ENCODE assay signal across 8 cellular contexts in genomic region chr17:75047398-75048098, GRCh38. TPM values are rescaled to one million over a fixed set of nuclear protein-coding genes. Genes with fewer than 3 reads are reported as not detected.
DNase-seq lines count a peak whose midpoint lies in the region; ATAC-seq and TF ChIP-seq lines count a peak whose summit lies in the region.

No MANE protein-coding gene starts in this region.

- H3K27ac ChIP-seq in HEK293 (ENCODE audit: extremely low read depth, low read depth, low read length) = peak overlapping the region; percentile 92
- peak overlapping the region; percentile 90 to 99 (median 98) for H3K27ac ChIP-seq in Peyer's patch
- H3K27ac ChIP-seq in mammary epithelial cell (ENCODE audit: insufficient read depth, low read depth, low read length) = peak overlapping the region; percentile 47
- no peak overlapping the region for H3K27ac ChIP-seq in foreskin keratinocyte

- H3K9me3 ChIP-seq in HEK293 (ENCODE audit: control insufficient read depth, insufficient read depth, low read depth, low read length) (no peaks in the 10 kb centered on the region), Peyer's patch (no peaks in the 10 kb centered on the region), mammary epithelial cell (replicated peaks; ENCODE audit: insufficient read depth, low read length) (no peaks in the 10 kb centered on the region)

- 0% methylated on average over 6 of the region's 38 CpGs for WGBS in mammary epithelial cell (ENCODE audit: low coverage, missing lambda C conversion rate)

- TF ChIP-seq CTCF in HEK293 (tag by site-specific recombination; IDR thresholded peaks at IDR 0.05) (no peak), Peyer's patch (IDR thresholded peaks at IDR 0.05) (no peak), mammary epithelial cell (conservative IDR thresholded peaks at IDR 0.05 in 1 of 2, IDR thresholded peaks at IDR 0.05 in 1 of 2; ENCODE audit: extremely low read depth in 1 of 2, insufficient read depth in 1 of 2, low read depth in 1 of 2, low read length in 2 of 2) (no peak), foreskin keratinocyte (conservative IDR thresholded peaks at IDR 0.05) (no peak)

- H3K4me1 ChIP-seq in HEK293 (ENCODE audit: control insufficient read depth, insufficient read depth, low read length) (peaks cover 8% of the 10 kb centered on the region; the same call in 1 of the 2 replicates), Peyer's patch (peaks cover 0 to 25% (median 11%) of the 10 kb centered on the region in 4 donors), mammary epithelial cell (ENCODE audit: insufficient read depth, low read length) (peaks cover 9% of the 10 kb centered on the region), foreskin keratinocyte (peaks cover 4% of the 10 kb centered on the region)

- dilution Hi-C loops in mammary epithelial cell (cut with HindIII; ENCODE audit: low sequenced_read_pairs) = no loop called here

- CTCF ChIA-PET in HEK293 (lab: Yijun Ruan, JAX) = interaction anchor here (1.2 to 3.4 kb wide), 3 partner anchors 13 to 86 kb away, joined by 3 to 15 read pairs (median 14); no protein-coding TSS in a partner anchor
- CTCF ChIA-PET in mammary epithelial cell (lab: Charles Lee; ENCODE audit: low non-redundant PET) = interaction anchor here (1.0 kb wide), 1 partner anchor 14 kb away, joined by 3 read pairs; no protein-coding TSS in a partner anchor

- H3K27me3 ChIP-seq in Peyer's patch = no peaks in the 10 kb centered on the region
- H3K27me3 ChIP-seq in mammary epithelial cell (ENCODE audit: insufficient read depth, low read length) = no peaks in the 10 kb centered on the region
- H3K27me3 ChIP-seq in foreskin keratinocyte = no peaks in the 10 kb centered on the region

- H3K36me3 ChIP-seq in HEK293 (ENCODE audit: control insufficient read depth in 2 of 2, insufficient read depth in 1 of 2, low read length in 2 of 2) = peaks cover 24 to 32% of the 10 kb centered on the region in 2 experiments
- peaks cover 0 to 19% (median 0%) of the 10 kb centered on the region in 3 donors for H3K36me3 ChIP-seq in Peyer's patch
- peaks cover 8% of the 10 kb centered on the region for H3K36me3 ChIP-seq in mammary epithelial cell (ENCODE audit: insufficient read depth, low read length)

- H2AFZ ChIP-seq in mammary epithelial cell (ENCODE audit: low read depth, low read length) = peak overlapping the region; percentile 93

- no peaks in the 10 kb centered on the region for H4K20me1 ChIP-seq in mammary epithelial cell (ENCODE audit: insufficient read depth, low read length)

- H3K4me3 ChIP-seq in GM08714 (ENCODE audit: low read length) = peak overlapping the region; percentile 78
- peak overlapping the region; percentile 99 for H3K4me3 ChIP-seq in HEK293 (ENCODE audit: low read depth, low read length)
- H3K4me3 ChIP-seq in Peyer's patch = peak overlapping the region; percentile 59 to 98 (median 96)
- H3K4me3 ChIP-seq in mammary epithelial cell (replicated peaks in 1 of 3; ENCODE audit: insufficient read depth in 1 of 3, low read depth in 2 of 3, low read length in 3 of 3) = peak overlapping the region; percentile 68 to 100 (median 100)

- POLR2A ChIA-PET in HEK293 (lab: Yijun Ruan, JAX) = interaction anchor here (0.5 to 4.8 kb wide), 10 partner anchors 13 to 346 kb away, joined by 3 to 44 read pairs (median 4); partner anchors contain the start of genes JPT1 and MRPL58

- peak in 2 of 3 donors; percentile 69 to 73 for DNase-seq in Peyer's patch
- no peak for DNase-seq in mammary epithelial cell
- DNase-seq in left kidney (ENCODE audit: low read depth, low spot score) = peak; percentile 75
- DNase-seq in stimulated activated CD4-positive, alpha-beta T cell treated with anti-CD3 and anti-CD28 coated beads, Interleukin-4, amount 100 ng/mL, for 4 hours = peak; percentile 25 to 49
- no peak for DNase-seq in foreskin keratinocyte
- no peak for DNase-seq in MV-4-11 (lab: John Stamatoyannopoulos, UW)

- H3K79me2 ChIP-seq in mammary epithelial cell (ENCODE audit: insufficient read depth, low read length) = peaks cover 35% of the 10 kb centered on the region

- no peak for ATAC-seq in foreskin keratinocyte

- BruUV-seq in mammary epithelial cell (replicated peaks; lab: Mats Ljungman, UMichigan) = no TSS peak

- peak overlapping the region; percentile 88 for H3K4me2 ChIP-seq in mammary epithelial cell (ENCODE audit: insufficient read depth, low read depth, low read length)

- in situ Hi-C loops in mammary epithelial cell (cut with MboI; ENCODE audit: low sequenced_read_pairs in 2 of 2) = no loop called here

- intact Hi-C loops in mammary epithelial cell (cut with micrococcal nuclease) = loop anchor here (5.0 kb wide), 3 partner anchors 55 to 155 kb away; partner anchors contain the start of gene SUMO2

- no peak for TF ChIP-seq POLR2A in Peyer's patch (IDR thresholded peaks at IDR 0.05)

- peak overlapping the region; percentile 35 for H3K9ac ChIP-seq in mammary epithelial cell (ENCODE audit: insufficient read depth, low read length)

TF ChIP-seq in HEK293, 187 proteins besides CTCF, POLR2A, EP300 and RAD21 (continues in another document):
- TF ChIP-seq KLF8 (tag by site-specific recombination; IDR thresholded peaks at IDR 0.05) (0 out of 2 replicates have a peak, but pooled peaks have one; percentile 11), ZBTB6 (tag by site-specific recombination; IDR thresholded peaks at IDR 0.05) (no peak; the same call in 1 of the 2 replicates), ZFP41 (tag by site-specific recombination; IDR thresholded peaks at IDR 0.05; ENCODE audit: borderline replicate concordance) (no peak), ZNF510 (tag by site-specific recombination; IDR thresholded peaks at IDR 0.05; ENCODE audit: insufficient replicate concordance) (no peak), REPIN1 (tag by site-specific recombination; IDR thresholded peaks at IDR 0.05; ENCODE audit: low read depth) (no peak), SP2 (tag by site-specific recombination; IDR thresholded peaks at IDR 0.05) (peak; percentile 46), ZNF350 (tag by site-specific recombination; IDR thresholded peaks at IDR 0.05) (no peak), ZNF214 (tag by site-specific recombination; IDR thresholded peaks at IDR 0.05; ENCODE audit: borderline replicate concordance) (no peak), SP7 (tag by site-specific recombination; IDR thresholded peaks at IDR 0.05) (no peak), REST (tag by site-specific recombination; IDR thresholded peaks at IDR 0.05) (no peak), ZNF664 (tag by site-specific recombination; IDR thresholded peaks at IDR 0.05) (no peak), ZNF133 (tag by site-specific recombination; IDR thresholded peaks at IDR 0.05) (no peak), SCRT2 (tag by site-specific recombination; IDR thresholded peaks at IDR 0.05) (no peak), ZNF768 (tag by site-specific recombination; IDR thresholded peaks at IDR 0.05) (no peak)

RNA-seq across cellular contexts. Expression of gene KCTD2, which starts 0.5 kb away (rescaled TPM):
- total RNA-seq in Peyer's patch (10 to 100 TPM; 14.9 to 23.5 (median 20.4) TPM), mammary epithelial cell (10 to 100 TPM; 13.7 to 20.5 TPM), foreskin keratinocyte (11.6 and 12.7 TPM in 2 replicates)
- polyA plus RNA-seq in mammary epithelial cell (16.8 TPM), foreskin keratinocyte (7.3 and 7.7 TPM in 2 replicates)
- 26.4 TPM for polyA minus RNA-seq in mammary epithelial cell

RNA-seq across cellular contexts. Expression of gene ATP5PD, which starts 0.8 kb away (rescaled TPM):
- 100 to 1,000 TPM; 202 to 302 (median 247) TPM for total RNA-seq in Peyer's patch
- 100 to 1,000 TPM; 142 to 269 TPM for total RNA-seq in mammary epithelial cell
- 382 TPM for polyA plus RNA-seq in mammary epithelial cell
- polyA minus RNA-seq in mammary epithelial cell = 123 TPM
- 318 and 323 TPM in 2 replicates for total RNA-seq in foreskin keratinocyte
- 425 and 434 TPM in 2 replicates for polyA plus RNA-seq in foreskin keratinocyte

RNA-seq across cellular contexts. Expression of gene MRPL58, which starts 35.1 kb away (rescaled TPM):
- total RNA-seq in Peyer's patch (10 to 100 TPM; 17.3 to 42.7 (median 32.2) TPM), mammary epithelial cell (10 to 100 TPM; 22.2 to 43.2 TPM), foreskin keratinocyte (56.2 and 65.9 TPM in 2 replicates)
- polyA plus RNA-seq in mammary epithelial cell (53.1 TPM), foreskin keratinocyte (79.6 and 87.4 TPM in 2 replicates)
- 15.8 TPM for polyA minus RNA-seq in mammary epithelial cell

RNA-seq across cellular contexts. Expression of gene SLC16A5, which starts 40.2 kb away (rescaled TPM):
- total RNA-seq in Peyer's patch (100 to 1,000 TPM in 3 of 4 donors, 10 to 100 TPM in 1; 47.9 to 211 (median 147) TPM), mammary epithelial cell (1 to 10 TPM; 3.5 to 7.1 TPM), foreskin keratinocyte (3.2 and 3.4 TPM in 2 replicates)
- polyA plus RNA-seq in mammary epithelial cell (1.6 TPM), foreskin keratinocyte (2.0 and 2.2 TPM in 2 replicates)
- 1.1 TPM for polyA minus RNA-seq in mammary epithelial cell

Comparison
In these comparisons a context has a peak if more than half of its experiments do, and no peak if none do; other contexts are left out.
1. DNase-seq: peak in Peyer's patch (2 of 3), left kidney (single experiment) and stimulated activated CD4-positive, alpha-beta T cell treated with anti-CD3 and anti-CD28 coated beads, Interleukin-4, amount 100 ng/mL, for 4 hours (2 of 2); none in mammary epithelial cell (single experiment), foreskin keratinocyte (0 of 2) and MV-4-11 (single experiment).
2. Peak in every context shown above with its lines, with median percentiles within 50 percentile points of each other: H3K4me3 ChIP-seq.